ENCODE assay signal across 3 cellular contexts in the genomic region with DNA sequence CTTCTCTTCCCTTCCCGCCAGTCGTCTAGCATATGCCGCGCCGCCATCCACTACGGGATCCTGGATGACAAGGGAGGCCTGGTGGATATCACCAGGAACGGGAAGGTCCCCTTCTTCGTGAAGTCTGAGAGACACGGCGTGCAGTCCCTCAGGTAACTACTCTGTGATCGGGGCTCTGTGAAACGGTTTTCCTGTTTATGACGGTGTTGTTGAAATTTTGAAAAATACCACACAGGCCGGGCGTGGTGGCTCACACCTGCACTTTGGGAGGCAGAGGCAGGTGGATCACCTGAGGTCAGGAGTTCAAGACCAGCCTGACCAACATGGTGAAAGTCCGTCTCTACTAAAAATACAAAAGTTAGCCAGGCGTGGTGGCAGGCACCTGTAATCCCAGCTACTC. TPM values are rescaled to one million over a fixed set of nuclear protein-coding genes. Genes with fewer than 3 reads are reported as not detected.
"Had no signal": no experiment of that assay in that cellular context is flagged by ENCODE, and none has a peak within 500 bp of the region (broad histone marks: within the 10 kb centered on the region; RNA-seq: fewer than 3 reads in every experiment).

No MANE protein-coding gene starts in this region.

RNA-seq across cellular contexts. Expression of gene CRISPLD2, which starts 53.2 kb away (rescaled TPM):
- total RNA-seq: activated B cell treated with CpG ODN at 0.5 μM for 24 hours; activated naive CD8-positive, alpha-beta T cell treated with anti-CD3 and anti-CD28 coated beads for 36 hours; activated T-helper 1 cell treated with anti-CD3 and anti-CD28 coated beads, Interleukin-12 subunit alpha, Interleukin-12 subunit beta, Interleukin-2, Interleukin-4 antibody, amounts not matched to agents 30 ng/mL and 10 ng/mL and 1 ng/mL, durations not matched to agents 14 hours and 24 hours and 36 hours had no signal
